In genomic region chr10:6224781-6225180, GRCh38 we compare ENCODE assay signal across 20 cellular contexts.
"Had no signal": no experiment of that assay in that cellular context is flagged by ENCODE, and none has a peak within 500 bp of the region (broad histone marks: within the 10 kb centered on the region; RNA-seq: fewer than 3 reads in every experiment).

No MANE protein-coding gene starts in this region.

- H3K27me3 Mint-ChIP-seq: activated CD4-positive, alpha-beta memory T cell treated with anti-CD3 and anti-CD28 coated beads, Interleukin-2, amount 10 ng/mL, durations not matched to agents 7 days and 5 days; activated CD8-positive, alpha-beta memory T cell treated with anti-CD3 and anti-CD28 coated beads, Interleukin-2, amount 10 ng/mL, durations not matched to agents 7 days and 5 days; activated naive CD4-positive, alpha-beta T cell treated with anti-CD3 and anti-CD28 coated beads, Interleukin-2, amount 50 U/mL, for 24 hours; stimulated activated naive B cell treated with anti-CD40 and anti-IgM and Interleukin-4, amounts not matched to agents 10 μg/mL and 1 μg/mL and 100 μg/mL, for 72 hours had no signal

- H3K4me2 ChIP-seq: smooth muscle cell had no signal

- H3K4me1 Mint-ChIP-seq: endodermal cell, neural crest cell, WTC11 had no signal

- H3K27ac Mint-ChIP-seq: activated CD4-positive, alpha-beta memory T cell treated with anti-CD3 and anti-CD28 coated beads, Interleukin-2, amount 10 ng/mL, durations not matched to agents 7 days and 5 days; endodermal cell; stimulated activated naive B cell treated with anti-CD40 and anti-IgM and Interleukin-4, amounts not matched to agents 10 μg/mL and 1 μg/mL and 100 μg/mL, for 72 hours; T-helper 2 cell treated with Interferon-gamma antibody and Interleukin-4, amounts not matched to agents 5 μg/mL and 100 μg/mL, for 36 hours; WTC11 had no signal

- H3K9me3 ChIP-seq: pancreas, right lobe of liver, tibial artery had no signal

- H3K27me3 ChIP-seq: pancreas, right lobe of liver, tibial artery had no signal

- H3K4me3 ChIP-seq: pancreas, right lobe of liver, smooth muscle cell, tibial artery had no signal

- H3K4me3 Mint-ChIP-seq: activated CD4-positive, alpha-beta memory T cell treated with anti-CD3 and anti-CD28 coated beads, Interleukin-2, amount 10 ng/mL, durations not matched to agents 7 days and 5 days; activated CD8-positive, alpha-beta memory T cell treated with anti-CD3 and anti-CD28 coated beads, Interleukin-2, amount 10 ng/mL, durations not matched to agents 7 days and 5 days; activated naive CD4-positive, alpha-beta T cell treated with anti-CD3 and anti-CD28 coated beads, Interleukin-2, amount 50 U/mL, for 24 hours; endodermal cell; neural crest cell; stimulated activated naive B cell treated with anti-CD40 and anti-IgM and Interleukin-4, amounts not matched to agents 10 μg/mL and 1 μg/mL and 100 μg/mL, for 72 hours; T-helper 2 cell treated with Interferon-gamma antibody and Interleukin-4, amounts not matched to agents 5 μg/mL and 100 μg/mL, for 36 hours; WTC11 had no signal

- H3K27ac ChIP-seq: epithelial cell of prostate, pancreas, right lobe of liver, tibial artery had no signal

- ATAC-seq: activated CD8-positive, alpha-beta memory T cell treated with anti-CD3 and anti-CD28 coated beads, Interleukin-2, amount 10 ng/mL, durations not matched to agents 7 days and 5 days; left lobe of liver; pancreas; right lobe of liver; stimulated activated naive B cell treated with anti-CD40 and anti-IgM and Interleukin-4, amounts not matched to agents 10 μg/mL and 1 μg/mL and 100 μg/mL, for 72 hours; WTC11 had no signal

- DNase-seq: activated CD4-positive, alpha-beta memory T cell treated with anti-CD3 and anti-CD28 coated beads, Interleukin-2, amount 10 ng/mL, durations not matched to agents 7 days and 5 days; activated CD4-positive, alpha-beta T cell treated with anti-CD3 and anti-CD28 coated beads for 4 hours; activated CD8-positive, alpha-beta memory T cell treated with anti-CD3 and anti-CD28 coated beads, Interleukin-2, amount 10 ng/mL, durations not matched to agents 7 days and 5 days; endodermal cell; glutamatergic neuron; hypothalamus; mammary epithelial cell; midbrain; stimulated activated CD4-positive, alpha-beta T cell treated with anti-CD3 and anti-CD28 coated beads, Interleukin-4, amount 100 ng/mL, for 4 hours; stimulated activated naive B cell treated with anti-CD40 and anti-IgM and Interleukin-4, amounts not matched to agents 10 μg/mL and 1 μg/mL and 100 μg/mL, for 72 hours; tibial artery had no signal

- H3K9me3 Mint-ChIP-seq: activated CD4-positive, alpha-beta memory T cell treated with anti-CD3 and anti-CD28 coated beads, Interleukin-2, amount 10 ng/mL, durations not matched to agents 7 days and 5 days; activated naive CD4-positive, alpha-beta T cell treated with anti-CD3 and anti-CD28 coated beads, Interleukin-2, amount 50 U/mL, for 24 hours; endodermal cell; neural crest cell; stimulated activated naive B cell treated with anti-CD40 and anti-IgM and Interleukin-4, amounts not matched to agents 10 μg/mL and 1 μg/mL and 100 μg/mL, for 72 hours; T-helper 2 cell treated with Interferon-gamma antibody and Interleukin-4, amounts not matched to agents 5 μg/mL and 100 μg/mL, for 36 hours; WTC11 had no signal

- H3K4me1 ChIP-seq: pancreas, right lobe of liver had no signal
